9 cellular contexts compared by ENCODE assay signal in the genomic region with DNA sequence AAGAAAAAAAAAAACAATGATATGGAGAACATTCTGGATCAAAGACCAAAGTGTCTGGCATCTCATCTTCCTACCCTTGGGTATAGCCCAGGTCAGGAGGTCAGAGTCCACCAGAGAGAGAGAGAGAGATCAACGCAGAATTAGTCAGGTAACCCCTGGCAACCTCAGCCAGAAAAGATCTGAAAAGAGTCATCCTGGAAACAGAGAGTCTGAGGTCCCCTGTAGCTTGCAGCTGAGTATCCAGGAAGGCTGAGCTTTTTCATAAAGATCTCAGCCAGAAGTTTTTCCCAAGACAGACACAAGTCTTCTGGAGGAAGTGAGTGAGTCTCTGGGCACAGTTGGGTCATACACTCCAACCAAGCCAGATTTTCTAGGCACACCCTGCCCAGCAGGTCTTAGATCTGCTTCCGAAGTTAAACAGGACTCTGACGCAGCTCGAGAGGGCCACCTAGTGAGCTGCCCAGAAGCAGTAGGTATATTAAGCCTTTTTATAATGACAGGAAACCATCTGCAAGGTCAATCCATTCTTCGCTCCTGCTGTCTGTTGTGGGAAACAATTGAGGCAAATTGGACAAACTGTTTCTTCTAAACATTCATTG. TPM values are rescaled to one million over a fixed set of nuclear protein-coding genes. Genes with fewer than 3 reads are reported as not detected.
DNase-seq lines count a peak whose midpoint lies in the region; ATAC-seq and TF ChIP-seq lines count a peak whose summit lies in the region.
"Had no signal": no experiment of that assay in that cellular context is flagged by ENCODE, and none has a peak within 500 bp of the region (broad histone marks: within the 10 kb centered on the region; RNA-seq: fewer than 3 reads in every experiment).

No MANE protein-coding gene starts in this region.

- H3K36me3 ChIP-seq in right lobe of liver (no peaks in the 10 kb centered on the region), thoracic aorta (no peaks in the 10 kb centered on the region)

- H3K27ac ChIP-seq in dorsolateral prefrontal cortex (no peak overlapping the region), right lobe of liver (no peak overlapping the region), thoracic aorta (no peak overlapping the region)

- TF ChIP-seq CTCF in dorsolateral prefrontal cortex (IDR thresholded peaks at IDR 0.05 in 54 of 56, conservative IDR thresholded peaks at IDR 0.05 in 2 of 56; ENCODE audit: low read depth in 1 of 56, partially characterized antibody in 56 of 56), result peak in 54 of 56 donors; percentile 34 to 74 (median 55)
- TF ChIP-seq CTCF in right lobe of liver (IDR thresholded peaks at IDR 0.05), result peak; percentile 53 to 68 (median 56)
- peak; percentile 31 for TF ChIP-seq CTCF in thoracic aorta (IDR thresholded peaks at IDR 0.05)

- DNase-seq in DMS153 (lab: John Stamatoyannopoulos, UW), result peak; percentile 40
- DNase-seq in NCI-H128 (lab: John Stamatoyannopoulos, UW; ENCODE audit: unreplicated experiment), result peak; percentile 24
- DNase-seq in SKM-1 treated with dmso at 0.1 percent for 144 hours (lab: John Stamatoyannopoulos, UW; ENCODE audit: unreplicated experiment), result peak; percentile 42
- DNase-seq in dorsolateral prefrontal cortex, result peak; percentile 5 to 62 (median 49)
- DNase-seq in right lobe of liver, result peak; percentile 35 to 54 (median 53)
- no peak for DNase-seq in thoracic aorta (ENCODE audit: low spot score)

- intact Hi-C loops in dorsolateral prefrontal cortex (cut with DNase I) (loop anchor here (5.0 to 10.0 kb wide), 3 partner anchors 68 to 260 kb away; no protein-coding TSS in a partner anchor), right lobe of liver (cut with DNase I) (no loop called here)

- H3K27me3 ChIP-seq in dorsolateral prefrontal cortex, result peaks cover 0 to 83% (median 25%) of the 10 kb centered on the region in 45 donors
- no peaks in the 10 kb centered on the region for H3K27me3 ChIP-seq in right lobe of liver
- no peaks in the 10 kb centered on the region for H3K27me3 ChIP-seq in thoracic aorta (replicated peaks; ENCODE audit: insufficient read depth)

- no peak for TF ChIP-seq POLR2A in right lobe of liver (IDR thresholded peaks at IDR 0.05)

- 5% methylated on average over 5 of the region's 5 CpGs for WGBS in right lobe of liver (ENCODE audit: insufficient coverage, low coverage, low lambda C conversion rate, missing lambda C conversion rate)

- H3K4me1 ChIP-seq in right lobe of liver (peaks cover 0 to 4% (median 0%) of the 10 kb centered on the region in 4 donors), thoracic aorta (ENCODE audit: control insufficient read depth in 1 of 2, low read depth in 2 of 2) (no peaks in the 10 kb centered on the region)

- peak; percentile 77 for ATAC-seq in GM21529 (IDR thresholded peaks at IDR 0.05; ENCODE audit: unreplicated experiment)
- ATAC-seq in right lobe of liver, result peak; percentile 90 to 98 (median 96)
- ATAC-seq in thoracic aorta (ENCODE audit: insufficient number of reproducible peaks, low FRiP score, low read depth), result no peak
- no peak for ATAC-seq in HG02870 (IDR thresholded peaks at IDR 0.05; ENCODE audit: unreplicated experiment)

- H3K4me3 ChIP-seq in dorsolateral prefrontal cortex (no peak overlapping the region), right lobe of liver (no peak overlapping the region), thoracic aorta (no peak overlapping the region)

- no peaks in the 10 kb centered on the region for H3K9me3 ChIP-seq in right lobe of liver
- no peaks in the 10 kb centered on the region for H3K9me3 ChIP-seq in thoracic aorta

RNA-seq across cellular contexts. Expression of a gene that starts 35.7 kb away (rescaled TPM):
- total RNA-seq in dorsolateral prefrontal cortex, result 1 to 10 TPM in 6 of 120 experiments, under 1 TPM in 27, not detected in 87; 0.12 to 1.6 (median 0.49) TPM
- total RNA-seq in right lobe of liver, result 1 to 10 TPM in 4 of 6 experiments, under 1 TPM in 2; 0.92 to 8.7 (median 1.4) TPM
- 1 to 10 TPM in 1 of 2 donors, not detected in 1; 4.6 TPM for total RNA-seq in thoracic aorta
- total RNA-seq: skeletal muscle tissue had no signal

Comparison
In these comparisons a context has a peak if more than half of its experiments do, and no peak if none do; other contexts are left out.
1. ATAC-seq: peak in GM21529 (single experiment) and right lobe of liver (4 of 4); none in thoracic aorta (single experiment) and HG02870 (single experiment).
2. intact Hi-C loops: an anchor here in dorsolateral prefrontal cortex (5.0 to 10.0 kb wide); none called in right lobe of liver.
3. Peak in every context shown above with its lines, with median percentiles within 50 percentile points of each other: CTCF ChIP-seq.